Comparison of ENCODE assay signal across 23 cellular contexts in the genomic region with DNA sequence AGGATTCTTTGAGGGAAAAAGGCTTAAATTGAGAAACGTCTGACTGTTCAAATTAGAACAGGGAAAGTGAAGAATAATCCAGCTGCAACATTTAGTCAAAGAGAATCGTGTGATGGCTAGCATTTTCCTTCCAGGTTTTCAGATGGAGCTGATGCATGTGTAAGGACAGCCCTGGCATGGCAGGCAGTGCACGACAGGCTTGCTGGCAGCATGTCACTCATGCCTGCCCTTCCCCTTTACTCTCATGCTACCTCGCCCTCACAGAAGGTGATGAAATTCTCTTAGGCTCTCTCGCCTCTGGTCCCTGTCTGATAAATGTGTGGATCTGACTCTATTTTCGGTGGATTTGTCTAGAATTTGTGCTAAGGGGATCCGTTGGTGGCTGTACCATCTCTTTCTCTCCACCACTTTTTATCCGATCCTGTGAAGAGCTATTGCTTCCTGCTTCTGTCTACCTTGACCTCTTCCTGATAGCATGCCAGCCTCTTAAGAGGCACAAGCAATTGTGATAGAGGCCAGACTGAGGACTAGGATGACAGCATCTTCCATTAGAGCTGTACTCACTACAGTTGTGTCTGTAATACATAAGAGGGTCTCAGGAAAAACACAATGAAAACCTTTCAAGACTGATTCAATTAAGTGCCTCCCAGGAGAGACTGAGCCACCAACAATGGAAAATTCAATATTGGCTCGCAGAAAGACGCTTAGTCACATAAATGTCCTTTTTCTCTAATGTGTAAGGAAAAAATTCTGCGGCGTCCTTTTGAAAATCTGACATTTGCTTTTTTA.
A peak's percentile ranks its signal among the peaks of the same experiment; 100 is the strongest.
DNase-seq lines count a peak whose midpoint lies in the region; ATAC-seq, FAIRE-seq and TF ChIP-seq lines count a peak whose summit lies in the region.
"Had no signal": no experiment of that assay in that cellular context is flagged by ENCODE, and none has a peak within 500 bp of the region (broad histone marks: within the 10 kb centered on the region; RNA-seq: fewer than 3 reads in every experiment).

No MANE protein-coding gene starts in this region.

- no peaks in the 10 kb centered on the region for H3K79me2 ChIP-seq in H1 (ENCODE audit: control insufficient read depth in 1 of 2, insufficient read depth in 2 of 2, low read length in 2 of 2)

- peaks cover 12 to 23% (median 20%) of the 10 kb centered on the region in 4 donors for H3K4me1 Mint-ChIP-seq in naive thymus-derived CD8-positive, alpha-beta T cell
- H3K4me1 Mint-ChIP-seq in activated CD8-positive, alpha-beta T cell treated with anti-CD3 and anti-CD28 coated beads for 36 hours (ENCODE audit: low read depth), result peaks cover 3% of the 10 kb centered on the region

- no peak overlapping the region for H2BK12ac ChIP-seq in H1 (ENCODE audit: low read depth, low read length)

- peaks cover 1 to 6% (median 3%) of the 10 kb centered on the region in 4 experiments; a peak in 3 of 7 replicates for H3K4me1 ChIP-seq in H1 (replicated peaks in 1 of 4; ENCODE audit: control insufficient read depth in 3 of 4, insufficient read depth in 4 of 4, low read length in 3 of 4)
- H3K4me1 ChIP-seq: A549, SJCRH30, tibial artery had no signal

- H3K4me2 ChIP-seq in H1 (ENCODE audit: insufficient read depth in 1 of 2, low read depth in 2 of 2, low read length in 2 of 2), result no peak overlapping the region
- H3K4me2 ChIP-seq: A549 had no signal

- H4K8ac ChIP-seq in H1 (ENCODE audit: extremely low read depth, insufficient read depth, low read length), result no peak overlapping the region

- no peak for TF ChIP-seq CTCF in H1 (IDR thresholded peaks at IDR 0.05; ENCODE audit: control extremely low read depth in 1 of 3, insufficient read depth in 1 of 3, low read depth in 1 of 3, low read length in 3 of 3)
- no peak for TF ChIP-seq CTCF in activated CD8-positive, alpha-beta T cell treated with anti-CD3 and anti-CD28 coated beads for 36 hours (IDR thresholded peaks at IDR 0.05)

- H3K4me3 ChIP-seq in H1 (ENCODE audit: extremely low read depth in 1 of 4, insufficient read depth in 2 of 4, low read depth in 3 of 4, low read length in 4 of 4), result no peak overlapping the region
- H3K4me3 ChIP-seq: A549, psoas muscle, SJCRH30, stomach, tibial artery had no signal

- WGBS in H1 (ENCODE audit: extremely low coverage in 1 of 2, insufficient coverage in 1 of 2, insufficient read length in 1 of 2, insufficient replicate concordance in 2 of 2, low coverage in 1 of 2, low lambda C conversion rate in 2 of 2, missing lambda C conversion rate in 1 of 2), 2 experiments, result 95% methylated on average over 12 of the region's 12 CpGs; no CpG with 5 or more reads in 1 of the 2 experiments

- no peak overlapping the region for H3K14ac ChIP-seq in H1 (ENCODE audit: insufficient read length)

- H3K27me3 Mint-ChIP-seq in naive thymus-derived CD8-positive, alpha-beta T cell, result no peaks in the 10 kb centered on the region
- H3K27me3 Mint-ChIP-seq in activated CD8-positive, alpha-beta T cell treated with anti-CD3 and anti-CD28 coated beads for 36 hours, result no peaks in the 10 kb centered on the region
- H3K27me3 Mint-ChIP-seq: activated naive CD4-positive, alpha-beta T cell treated with anti-CD3 and anti-CD28 coated beads, Interleukin-2, amount 10 ng/mL, durations not matched to agents 7 days and 5 days had no signal

- TF ChIP-seq POLR2A in H1 (IDR thresholded peaks at IDR 0.05; ENCODE audit: control extremely low read depth in 1 of 2, low read depth in 2 of 2, low read length in 2 of 2), result no peak

- no peaks in the 10 kb centered on the region for H3K23me2 ChIP-seq in H1 (ENCODE audit: low read depth, low read length)

- no peak for TF ChIP-seq EP300 in H1 (IDR thresholded peaks at IDR 0.05; ENCODE audit: borderline replicate concordance in 1 of 2, low read depth in 2 of 2, low read length in 2 of 2)

- H3K27ac Mint-ChIP-seq in naive thymus-derived CD8-positive, alpha-beta T cell, result peak overlapping the region in 6 of 10 donors; percentile 4 to 80 (median 18)
- H3K27ac Mint-ChIP-seq in activated CD8-positive, alpha-beta T cell treated with anti-CD3 and anti-CD28 coated beads for 36 hours, result no peak overlapping the region
- H3K27ac Mint-ChIP-seq: activated naive CD4-positive, alpha-beta T cell treated with anti-CD3 and anti-CD28 coated beads, Interleukin-2, amount 10 ng/mL, durations not matched to agents 7 days and 5 days had no signal

- no peak overlapping the region for H2BK20ac ChIP-seq in H1 (ENCODE audit: low read length)

- no peaks in the 10 kb centered on the region for H3K9me3 ChIP-seq in H1 (ENCODE audit: insufficient read depth in 2 of 2, low read depth in 1 of 2, low read length in 1 of 2)
- H3K9me3 ChIP-seq: A549, psoas muscle, SJCRH30, stomach, tibial artery had no signal

- H3K18ac ChIP-seq in H1 (ENCODE audit: extremely low read depth, low read length), result no peak overlapping the region

- no peak for FAIRE-seq in H1 (lab: Jason Lieb, UNC)
- FAIRE-seq: A549 had no signal

- no peak for TF ChIP-seq RAD21 in H1 (IDR thresholded peaks at IDR 0.05 in 1 of 2, conservative IDR thresholded peaks at IDR 0.05 in 1 of 2; ENCODE audit: low read depth in 2 of 2, low read length in 2 of 2)

- POLR2A ChIA-PET in H1 (lab: Charles Lee; ENCODE audit: partially characterized antibody), result no interaction called here
- POLR2A ChIA-PET in naive thymus-derived CD8-positive, alpha-beta T cell (lab: Charles Lee), result no interaction called here
- POLR2A ChIA-PET in activated CD8-positive, alpha-beta T cell treated with anti-CD3 and anti-CD28 coated beads for 36 hours (lab: Charles Lee), result no interaction called here

- H3K56ac ChIP-seq in H1 (replicated peaks; ENCODE audit: insufficient read length, low read depth, low read length), result no peak overlapping the region

- H3K27ac ChIP-seq in H1 (ENCODE audit: low read depth, low read length), result 0 out of 2 replicates have a peak overlapping the region, but pooled peaks have one; percentile 40
- H3K27ac ChIP-seq: A549, brain microvascular endothelial cell, psoas muscle, SJCRH30, stomach, tibial artery had no signal

- H3K4ac ChIP-seq in H1 (replicated peaks; ENCODE audit: insufficient read length, low read depth, low read length), result no peak overlapping the region

- H4K91ac ChIP-seq in H1 (replicated peaks; ENCODE audit: insufficient read length, low read length), result no peak overlapping the region

- ATAC-seq in naive thymus-derived CD8-positive, alpha-beta T cell, result no peak
- ATAC-seq in activated CD8-positive, alpha-beta T cell treated with anti-CD3 and anti-CD28 coated beads for 36 hours, result no peak
- no peak for ATAC-seq in HG02610 (IDR thresholded peaks at IDR 0.05; ENCODE audit: unreplicated experiment)
- ATAC-seq: A549, Panc1, psoas muscle had no signal

- H3K27me3 ChIP-seq in H1 (replicated peaks in 1 of 4; ENCODE audit: control insufficient read depth in 3 of 4, extremely low read depth in 1 of 4, insufficient read depth in 3 of 4, low read length in 3 of 4), result no peaks in the 10 kb centered on the region
- H3K27me3 ChIP-seq: brain microvascular endothelial cell, SJCRH30, stomach, tibial artery had no signal

- no peak overlapping the region for H2BK5ac ChIP-seq in H1 (ENCODE audit: low read depth, low read length)

- intact Hi-C loops in activated CD8-positive, alpha-beta T cell treated with anti-CD3 and anti-CD28 coated beads for 36 hours (cut with micrococcal nuclease), result no loop called here

- H3K4me3 Mint-ChIP-seq in naive thymus-derived CD8-positive, alpha-beta T cell, result peak overlapping the region in 1 of 10 donors; percentile 55
- no peak overlapping the region for H3K4me3 Mint-ChIP-seq in activated CD8-positive, alpha-beta T cell treated with anti-CD3 and anti-CD28 coated beads for 36 hours
- H3K4me3 Mint-ChIP-seq: activated naive CD4-positive, alpha-beta T cell treated with anti-CD3 and anti-CD28 coated beads, Interleukin-2, amount 10 ng/mL, durations not matched to agents 7 days and 5 days had no signal

- CTCF ChIA-PET in H1 (lab: Charles Lee; ENCODE audit: partially characterized antibody), result interaction anchor here (1.1 to 1.3 kb wide), 2 partner anchors 31 to 391 kb away, joined by 3 to 5 read pairs; no protein-coding TSS in a partner anchor
- CTCF ChIA-PET in activated CD8-positive, alpha-beta T cell treated with anti-CD3 and anti-CD28 coated beads for 36 hours (lab: Charles Lee), result no interaction called here

- no peak overlapping the region for H4K5ac ChIP-seq in H1 (ENCODE audit: insufficient read length, low read depth, low read length)

- peaks cover 5 to 25% (median 12%) of the 10 kb centered on the region in 3 donors for H3K36me3 Mint-ChIP-seq in naive thymus-derived CD8-positive, alpha-beta T cell
- peaks cover 3% of the 10 kb centered on the region for H3K36me3 Mint-ChIP-seq in activated CD8-positive, alpha-beta T cell treated with anti-CD3 and anti-CD28 coated beads for 36 hours (ENCODE audit: low read depth)
- H3K36me3 Mint-ChIP-seq: activated naive CD4-positive, alpha-beta T cell treated with anti-CD3 and anti-CD28 coated beads, Interleukin-2, amount 10 ng/mL, durations not matched to agents 7 days and 5 days had no signal

- H3K23ac ChIP-seq in H1 (ENCODE audit: insufficient read length), result no peak overlapping the region

- H2BK15ac ChIP-seq in H1 (ENCODE audit: low read length), result no peak overlapping the region

- no peaks in the 10 kb centered on the region for H3K9me3 Mint-ChIP-seq in naive thymus-derived CD8-positive, alpha-beta T cell
- no peaks in the 10 kb centered on the region for H3K9me3 Mint-ChIP-seq in activated CD8-positive, alpha-beta T cell treated with anti-CD3 and anti-CD28 coated beads for 36 hours
- H3K9me3 Mint-ChIP-seq: activated naive CD4-positive, alpha-beta T cell treated with anti-CD3 and anti-CD28 coated beads, Interleukin-2, amount 10 ng/mL, durations not matched to agents 7 days and 5 days had no signal

- no peaks in the 10 kb centered on the region for H3K36me3 ChIP-seq in H1 (ENCODE audit: control insufficient read depth in 2 of 4, insufficient read depth in 4 of 4, low read length in 3 of 4)
- H3K36me3 ChIP-seq: brain microvascular endothelial cell, SJCRH30, tibial artery had no signal

- no peaks in the 10 kb centered on the region; the same call in 1 of the 2 replicates for H3K79me1 ChIP-seq in H1 (ENCODE audit: low read depth, low read length)

- peak overlapping the region in 1 of 4 experiments; percentile 40; a peak in 1 of 7 replicates for H3K9ac ChIP-seq in H1 (replicated peaks in 1 of 4; ENCODE audit: extremely low read depth in 1 of 4, low read depth in 3 of 4, low read length in 3 of 4)

- no peak overlapping the region for H2AK5ac ChIP-seq in H1 (ENCODE audit: low read depth, low read length)

- DNase-seq in NCI-H748 (lab: John Stamatoyannopoulos, UW; ENCODE audit: unreplicated experiment) (peak; percentile 7), NCI-H748 treated with DMSO at 0.1 percent for 48 hours (lab: John Stamatoyannopoulos, UW) (no peak), NCI-H1930 (lab: John Stamatoyannopoulos, UW) (peak; percentile 8 to 50), H1 (ENCODE audit: low read depth in 1 of 2, low spot score in 2 of 2) (no peak), islet precursor cell (no peak)
- DNase-seq in naive thymus-derived CD8-positive, alpha-beta T cell, result no peak
- no peak for DNase-seq in activated CD8-positive, alpha-beta T cell treated with anti-CD3 and anti-CD28 coated beads for 36 hours
- DNase-seq: activated CD4-positive, CD25-positive, alpha-beta regulatory T cell; activated naive CD4-positive, alpha-beta T cell treated with anti-CD3 and anti-CD28 coated beads, Interleukin-2, amount 10 ng/mL, durations not matched to agents 7 days and 5 days; brain microvascular endothelial cell; DMS153; IMR-90; kidney glomerular epithelial cell; NCI-H524; occipital lobe; psoas muscle; SJCRH30; stimulated activated CD8-positive, alpha-beta memory T cell treated with anti-CD3 and anti-CD28 coated beads, Interleukin-4, amount 100 ng/mL, for 48 hours; stomach; tibial artery had no signal

- H2AFZ ChIP-seq in H1 (ENCODE audit: low read length), result no peak overlapping the region

- no peak overlapping the region for H2BK120ac ChIP-seq in H1 (replicated peaks; ENCODE audit: low read depth, low read length)

- no peaks in the 10 kb centered on the region for H4K20me1 ChIP-seq in H1 (replicated peaks in 1 of 2; ENCODE audit: control insufficient read depth in 1 of 2, insufficient read depth in 2 of 2, low read length in 2 of 2)

Comparison
In these comparisons a context has a peak if more than half of its experiments do, and no peak if none do; other contexts are left out.
1. DNase-seq: peak in NCI-H748 (single experiment) and NCI-H1930 (2 of 2); none in NCI-H748 treated with DMSO at 0.1 percent for 48 hours (single experiment), H1 (0 of 2), naive thymus-derived CD8-positive, alpha-beta T cell (0 of 10), islet precursor cell (single experiment) and activated CD8-positive, alpha-beta T cell treated with anti-CD3 and anti-CD28 coated beads for 36 hours (single experiment).